In genomic region chr6:27837636-27838512, GRCh38 we compare ENCODE assay signal across 8 cellular contexts.
DNase-seq lines count a peak whose midpoint lies in the region; ATAC-seq, FAIRE-seq and TF ChIP-seq lines count a peak whose summit lies in the region.

No MANE protein-coding gene starts in this region.

- H3K9me3 Mint-ChIP-seq in MCF 10A (ENCODE audit: unreplicated experiment): no peaks in the 10 kb centered on the region

- H3K79me2 ChIP-seq in ACC112 (ENCODE audit: control insufficient read depth, insufficient read depth, low read length, unreplicated experiment): peaks cover 35% of the 10 kb centered on the region

- H3K4me1 Mint-ChIP-seq in MCF 10A (ENCODE audit: insufficient read depth, unreplicated experiment): peaks cover 32% of the 10 kb centered on the region

- peak overlapping the region; percentile 90 for H3K4me3 ChIP-seq in ACC112 (ENCODE audit: low read depth, low read length)
- H3K4me3 ChIP-seq in iPS DF 6.9 (ENCODE audit: low read length): peak overlapping the region; percentile 76
- H3K4me3 ChIP-seq in gastrocnemius medialis: peak overlapping the region; percentile 75 to 91 (median 76)

- peak; percentile 98 for DNase-seq in NCI-H2081 treated with DMSO at 0.1 percent for 48 hours (lab: John Stamatoyannopoulos, UW)
- peak; percentile 98 for DNase-seq in MCF 10A (ENCODE audit: unreplicated experiment)
- DNase-seq in iPS DF 6.9 (ENCODE audit: low read depth, low spot score): peak; percentile 93
- DNase-seq in gastrocnemius medialis: peak; percentile 52 to 60

- in situ Hi-C loops in gastrocnemius medialis (cut with MboI; ENCODE audit: low sequenced_read_pairs in 4 of 4): loop anchor here in 1 of 4 donors (25.0 kb wide), 1 partner anchor 1801 kb away; a partner anchor contains a TSS

- WGBS in iPS DF 6.9 (ENCODE audit: insufficient coverage, insufficient read length): no CpG with 5 or more reads among the region's 49 CpGs

- peak overlapping the region; percentile 98 for H3K27ac ChIP-seq in ACC112 (ENCODE audit: low read depth, low read length)
- H3K27ac ChIP-seq in iPS DF 6.9 (ENCODE audit: low read length): no peak overlapping the region
- peak overlapping the region; percentile 89 to 94 (median 93) for H3K27ac ChIP-seq in gastrocnemius medialis

- TSS peak; percentile 71 for BruUV-seq in MCF 10A (replicated peaks; lab: Mats Ljungman, UMichigan)

- H2AFZ ChIP-seq in ACC112 (ENCODE audit: low read length, unreplicated experiment): no peak overlapping the region

- POLR2A ChIA-PET in MCF 10A (lab: Yijun Ruan, JAX): interaction anchor here (0.6 to 11.9 kb wide), 57 partner anchors 9 to 1820 kb away, joined by 3 to 826 read pairs (median 7); partner anchors contain the start of genes HFE, TRIM27, ZNF391 and ZSCAN26

- H3K36me3 ChIP-seq in ACC112 (ENCODE audit: insufficient read depth, low read length) (no peaks in the 10 kb centered on the region; the same call in 1 of the 2 replicates), iPS DF 6.9 (ENCODE audit: control insufficient read depth, insufficient read depth, low read length) (no peaks in the 10 kb centered on the region), gastrocnemius medialis (no peaks in the 10 kb centered on the region)

- peak; percentile 89 for TF ChIP-seq POLR2A in GM18526 (IDR thresholded peaks at IDR 0.05; ENCODE audit: extremely low read depth, insufficient read length)
- TF ChIP-seq POLR2A in gastrocnemius medialis (IDR thresholded peaks at IDR 0.05): no peak

- CTCF ChIA-PET in MCF 10A (lab: Yijun Ruan, JAX): interaction anchor here (0.8 to 3.9 kb wide), 10 partner anchors 17 to 706 kb away, joined by 3 to 29 read pairs (median 4); a partner anchor contains a TSS

- peak; percentile 96 for FAIRE-seq in TTC549 (lab: Jason Lieb, UNC)

- H3K4me1 ChIP-seq in ACC112 (ENCODE audit: control insufficient read depth, insufficient read depth, low read length, unreplicated experiment) (peaks cover 12% of the 10 kb centered on the region), iPS DF 6.9 (ENCODE audit: control insufficient read depth, insufficient read depth, low read length) (no peaks in the 10 kb centered on the region), gastrocnemius medialis (peaks cover 21 to 33% of the 10 kb centered on the region in 2 donors)

- H3K27ac Mint-ChIP-seq in MCF 10A (ENCODE audit: low read depth, unreplicated experiment): no peak overlapping the region

- TF ChIP-seq CTCF in MCF 10A (IDR thresholded peaks at IDR 0.05; ENCODE audit: unreplicated experiment) (no peak), gastrocnemius medialis (IDR thresholded peaks at IDR 0.05 in 4 of 5, conservative IDR thresholded peaks at IDR 0.05 in 1 of 5) (no peak)

- H3K27me3 ChIP-seq in ACC112 (ENCODE audit: insufficient read depth, low read length) (no peaks in the 10 kb centered on the region), iPS DF 6.9 (ENCODE audit: control insufficient read depth, insufficient read depth, low read length) (no peaks in the 10 kb centered on the region), gastrocnemius medialis (no peaks in the 10 kb centered on the region)

- H3K27me3 Mint-ChIP-seq in MCF 10A (ENCODE audit: insufficient read depth, unreplicated experiment): no peaks in the 10 kb centered on the region

- intact Hi-C loops in MCF 10A (cut with micrococcal nuclease) (loop anchor here (1.0 kb wide), 2 partner anchors 27 to 57 kb away; a partner anchor contains a TSS), gastrocnemius medialis (cut with DNase I; ENCODE audit: low total_unique reads) (loop anchor here (2.0 to 10.0 kb wide), 8 partner anchors 27 to 1715 kb away; a partner anchor contains a TSS)

- peaks cover 21% of the 10 kb centered on the region for H3K36me3 Mint-ChIP-seq in MCF 10A (ENCODE audit: insufficient read depth, unreplicated experiment)

- no peak overlapping the region for H3K4me3 Mint-ChIP-seq in MCF 10A (ENCODE audit: unreplicated experiment)

- H3K9me3 ChIP-seq in iPS DF 6.9 (ENCODE audit: control insufficient read depth, insufficient read depth, low read length) (no peaks in the 10 kb centered on the region), gastrocnemius medialis (no peaks in the 10 kb centered on the region)

- ATAC-seq in HG03045 (IDR thresholded peaks at IDR 0.05; ENCODE audit: unreplicated experiment): peak; percentile 82
- ATAC-seq in gastrocnemius medialis: peak; percentile 99
